In genomic region chr1:9844746-9845145, GRCh38 we compare ENCODE assay signal across 24 cellular contexts. TPM values are rescaled to one million over a fixed set of nuclear protein-coding genes. Genes with fewer than 3 reads are reported as not detected.
DNase-seq lines count a peak whose midpoint lies in the region; ATAC-seq, FAIRE-seq and TF ChIP-seq lines count a peak whose summit lies in the region.
"Had no signal": no experiment of that assay in that cellular context is flagged by ENCODE, and none has a peak within 500 bp of the region (broad histone marks: within the 10 kb centered on the region; RNA-seq: fewer than 3 reads in every experiment).

No MANE protein-coding gene starts in this region.

- H2BK5ac ChIP-seq in mesendoderm (ENCODE audit: low read length) = no peak overlapping the region

- peak overlapping the region; percentile 50 for H3K4me3 Mint-ChIP-seq in astrocyte (ENCODE audit: unreplicated experiment)
- H3K4me3 Mint-ChIP-seq: CD4-positive, alpha-beta memory T cell had no signal

- H3K56ac ChIP-seq in mesendoderm (ENCODE audit: low read length) = no peak overlapping the region

- no peak overlapping the region for H3K27ac ChIP-seq in astrocyte (ENCODE audit: low read depth, low read length)
- peak overlapping the region; percentile 13 to 22 for H3K27ac ChIP-seq in thoracic aorta
- no peak overlapping the region for H3K27ac ChIP-seq in mesendoderm (ENCODE audit: low read depth, low read length)

- no peaks in the 10 kb centered on the region for H3K79me2 ChIP-seq in astrocyte (ENCODE audit: insufficient read depth, low read length)
- H3K79me2 ChIP-seq in mesendoderm (ENCODE audit: control insufficient read depth, insufficient read depth, low read length) = no peaks in the 10 kb centered on the region

- no peak overlapping the region for H4K5ac ChIP-seq in mesendoderm (ENCODE audit: low read length)

- no peak overlapping the region for H2BK120ac ChIP-seq in mesendoderm (ENCODE audit: low read depth, low read length)

- no peak overlapping the region for H3K23ac ChIP-seq in mesendoderm (ENCODE audit: low read length)

- no peaks in the 10 kb centered on the region for H3K9me3 ChIP-seq in astrocyte (ENCODE audit: insufficient read depth, low read depth, low read length)
- no peaks in the 10 kb centered on the region for H3K9me3 ChIP-seq in thoracic aorta

- no peaks in the 10 kb centered on the region for H4K20me1 ChIP-seq in astrocyte (ENCODE audit: insufficient read depth, low read length)

- H3K4ac ChIP-seq in mesendoderm (ENCODE audit: low read depth, low read length) = no peak overlapping the region

- no peaks in the 10 kb centered on the region for H3K9me3 Mint-ChIP-seq in astrocyte (ENCODE audit: unreplicated experiment)
- H3K9me3 Mint-ChIP-seq: CD4-positive, alpha-beta memory T cell had no signal

- DNase-seq in Right ventricle myocardium superior (peak; percentile 22), left ventricle myocardium superior (no peak), astrocyte (ENCODE audit: low read depth) (no peak), iPS-NIHi11 (ENCODE audit: low spot score) (peak; percentile 2), thoracic aorta (ENCODE audit: low spot score) (no peak), mesendoderm (no peak), activated gamma-delta T cell (lab: John Stamatoyannopoulos, UW) (no peak)
- DNase-seq: AML-193; CD4-positive, alpha-beta memory T cell; DMS79 treated with DMSO at 0.1 percent for 48 hours; NCI-H1436 treated with DMSO at 0.1 percent for 48 hours; NCI-H2081 treated with DMSO at 0.1 percent for 48 hours; NCI-H226; NCI-H526 treated with DMSO at 0.1 percent for 48 hours; PC-3 had no signal

- H3K27me3 ChIP-seq in astrocyte (ENCODE audit: insufficient read depth, low read length) = no peaks in the 10 kb centered on the region
- H3K27me3 ChIP-seq in thoracic aorta (replicated peaks; ENCODE audit: insufficient read depth) = no peaks in the 10 kb centered on the region
- H3K27me3 ChIP-seq in mesendoderm (ENCODE audit: insufficient read depth, low read length, poor library complexity) = no peaks in the 10 kb centered on the region

- H3K36me3 ChIP-seq in astrocyte (ENCODE audit: insufficient read depth, low read length) (no peaks in the 10 kb centered on the region), thoracic aorta (peaks cover 6% of the 10 kb centered on the region), mesendoderm (ENCODE audit: control insufficient read depth, insufficient read depth, low read length) (no peaks in the 10 kb centered on the region)

- no peaks in the 10 kb centered on the region for H3K79me1 ChIP-seq in mesendoderm (ENCODE audit: low read length)

- peaks cover 2% of the 10 kb centered on the region for H3K36me3 Mint-ChIP-seq in astrocyte (ENCODE audit: low read depth, unreplicated experiment)

- H4K8ac ChIP-seq in mesendoderm (ENCODE audit: low read depth, low read length) = no peak overlapping the region

- no peak overlapping the region for H3K27ac Mint-ChIP-seq in astrocyte (ENCODE audit: unreplicated experiment)

- H3K4me1 ChIP-seq in astrocyte (ENCODE audit: insufficient read depth, low read length) (no peaks in the 10 kb centered on the region), thoracic aorta (ENCODE audit: control insufficient read depth in 1 of 2, low read depth in 2 of 2) (peaks cover 6 to 26% of the 10 kb centered on the region in 2 donors), mesendoderm (ENCODE audit: control insufficient read depth, low read depth, low read length) (no peaks in the 10 kb centered on the region)

- no peak overlapping the region for H2BK15ac ChIP-seq in mesendoderm (replicated peaks; ENCODE audit: low read depth)

- H3K4me2 ChIP-seq in astrocyte (ENCODE audit: low read length) (no peak overlapping the region), mesendoderm (ENCODE audit: low read length) (no peak overlapping the region)

- H2AFZ ChIP-seq in astrocyte (ENCODE audit: low read depth, low read length) = no peak overlapping the region

- peaks cover 8% of the 10 kb centered on the region for H3K27me3 Mint-ChIP-seq in astrocyte (ENCODE audit: low read depth, unreplicated experiment)
- H3K27me3 Mint-ChIP-seq: CD4-positive, alpha-beta memory T cell had no signal

- H3K9ac ChIP-seq in astrocyte (ENCODE audit: low read length) = no peak overlapping the region
- H3K9ac ChIP-seq in mesendoderm (ENCODE audit: low read length) = no peak overlapping the region

- H2AK5ac ChIP-seq in mesendoderm (ENCODE audit: low read length) = no peak overlapping the region

- intact Hi-C loops in Right ventricle myocardium superior (cut with DNase I) (no loop called here), left ventricle myocardium superior (cut with micrococcal nuclease) (no loop called here)

- WGBS in mesendoderm (ENCODE audit: extremely low coverage, insufficient coverage, low lambda C conversion rate) = no CpG with 5 or more reads among the region's 7 CpGs

- H3K18ac ChIP-seq in mesendoderm (ENCODE audit: low read length) = no peak overlapping the region

- TF ChIP-seq CTCF in astrocyte (IDR thresholded peaks at IDR 0.05; ENCODE audit: insufficient read depth, low read depth, low read length) (no peak), thoracic aorta (IDR thresholded peaks at IDR 0.05) (no peak)

- FAIRE-seq in astrocyte (lab: Jason Lieb, UNC) = no peak
- FAIRE-seq: D721Med, G401.6, GM12892, GM19239, HTR-8/SVneo, K562 had no signal

- peaks cover 2% of the 10 kb centered on the region for H3K4me1 Mint-ChIP-seq in astrocyte (ENCODE audit: low read depth, unreplicated experiment)
- H3K4me1 Mint-ChIP-seq: CD4-positive, alpha-beta memory T cell had no signal

- H3K4me3 ChIP-seq in astrocyte (ENCODE audit: insufficient read depth, low read depth, low read length) = no peak overlapping the region
- H3K4me3 ChIP-seq in thoracic aorta = no peak overlapping the region
- no peak overlapping the region for H3K4me3 ChIP-seq in mesendoderm (ENCODE audit: low read length)
- H3K4me3 ChIP-seq: K562 had no signal

- ATAC-seq in Right ventricle myocardium superior (ENCODE audit: poor library complexity) (no peak), left ventricle myocardium superior (no peak), thoracic aorta (ENCODE audit: insufficient number of reproducible peaks, low FRiP score, low read depth) (no peak), GM19324 (IDR thresholded peaks at IDR 0.05; ENCODE audit: low FRiP score, unreplicated experiment) (no peak)
- ATAC-seq: HCT116, K562, Right ventricle myocardium inferior had no signal

RNA-seq across cellular contexts. Expression of gene CLSTN1, which starts 21.0 kb away (rescaled TPM):
- total RNA-seq in Right ventricle myocardium superior (48.8 TPM), left ventricle myocardium superior (54.9 TPM), astrocyte (181 and 197 TPM in 2 replicates), thoracic aorta (10 to 100 TPM; 78.6 to 81.9 TPM)
- polyA plus RNA-seq in mesendoderm (2013, experiment 1 of 2) = 43.7 TPM
- polyA plus RNA-seq in mesendoderm (2013, experiment 2 of 2) = 43.4 TPM

Comparison
In these comparisons a context has a peak if more than half of its experiments do, and no peak if none do; other contexts are left out.
1. DNase-seq: peak in Right ventricle myocardium superior (single experiment) and iPS-NIHi11 (single experiment); none in left ventricle myocardium superior (single experiment), astrocyte (single experiment), thoracic aorta (single experiment), mesendoderm (single experiment) and activated gamma-delta T cell (single experiment).
2. H3K27ac ChIP-seq: peak in thoracic aorta (2 of 2); none in astrocyte (single experiment) and mesendoderm (single experiment).